ENCODE assay signal across 1 cellular context in genomic region chr10:103231047-103231551, GRCh38.
A peak's percentile ranks its signal among the peaks of the same experiment; 100 is the strongest.
TF ChIP-seq lines count a peak whose summit lies in the region.

No MANE protein-coding gene starts in this region.

TF ChIP-seq in HepG2, 621 proteins besides CTCF, POLR2A, EP300 and RAD21 (continued from another document and continues in another):
- TF ChIP-seq HMGXB3 (CRISPR knock-in tag; IDR thresholded peaks at IDR 0.05; ENCODE audit: borderline replicate concordance) (no peak), HOXA3 (CRISPR knock-in tag; IDR thresholded peaks at IDR 0.05) (no peak), TBX3 (IDR thresholded peaks at IDR 0.05; ENCODE audit: borderline replicate concordance) (no peak), ZBTB44 (CRISPR knock-in tag; IDR thresholded peaks at IDR 0.05) (no peak), TEAD3 (CRISPR knock-in tag; optimal IDR thresholded peaks at IDR 0.05; ENCODE audit: borderline replicate concordance) (peak; percentile 99), SP1 (IDR thresholded peaks at IDR 0.05) (no peak), SP1 (CRISPR knock-in tag; IDR thresholded peaks at IDR 0.05) (no peak), ZNF253 (CRISPR knock-in tag; IDR thresholded peaks at IDR 0.05; ENCODE audit: borderline replicate concordance) (no peak), CHCHD3 (CRISPR knock-in tag; IDR thresholded peaks at IDR 0.05) (no peak), ZMAT5 (CRISPR knock-in tag; IDR thresholded peaks at IDR 0.05; ENCODE audit: borderline replicate concordance, low read depth) (no peak), FOSL1 (CRISPR knock-in tag; IDR thresholded peaks at IDR 0.05; ENCODE audit: borderline replicate concordance) (no peak), CENPBD1 (CRISPR knock-in tag; IDR thresholded peaks at IDR 0.05; ENCODE audit: borderline replicate concordance, low read depth) (no peak), CSRNP2 (CRISPR knock-in tag; conservative IDR thresholded peaks at IDR 0.05; ENCODE audit: low read depth) (no peak), ZNF619 (CRISPR knock-in tag; IDR thresholded peaks at IDR 0.05) (no peak), KAT8 (CRISPR knock-in tag; IDR thresholded peaks at IDR 0.05) (0 out of 2 replicates have a peak, but pooled peaks have one; percentile 16), ZNF567 (CRISPR knock-in tag; IDR thresholded peaks at IDR 0.05; ENCODE audit: borderline replicate concordance) (no peak), ZBTB46 (CRISPR knock-in tag; IDR thresholded peaks at IDR 0.05; ENCODE audit: borderline replicate concordance) (no peak), SIX1 (CRISPR knock-in tag; IDR thresholded peaks at IDR 0.05; ENCODE audit: borderline replicate concordance) (peak; percentile 64; the same call in 1 of the 2 replicates), ZNF263 (CRISPR knock-in tag; IDR thresholded peaks at IDR 0.05) (no peak), ZNF598 (CRISPR knock-in tag; IDR thresholded peaks at IDR 0.05; ENCODE audit: borderline replicate concordance) (no peak), GPN1 (CRISPR knock-in tag; IDR thresholded peaks at IDR 0.05; ENCODE audit: borderline replicate concordance) (no peak), NR1H2 (CRISPR knock-in tag; IDR thresholded peaks at IDR 0.05; ENCODE audit: borderline replicate concordance, low read depth) (no peak), FOXA3 (CRISPR knock-in tag; IDR thresholded peaks at IDR 0.05) (peak; percentile 70), ZNF549 (CRISPR knock-in tag; IDR thresholded peaks at IDR 0.05) (no peak), PPARG (CRISPR knock-in tag; conservative IDR thresholded peaks at IDR 0.05) (0 out of 2 replicates have a peak, but pooled peaks have one; percentile 62), RFX3 (CRISPR knock-in tag; IDR thresholded peaks at IDR 0.05) (no peak), HOXA9 (CRISPR knock-in tag; IDR thresholded peaks at IDR 0.05; ENCODE audit: borderline replicate concordance) (no peak), HOXA7 (CRISPR knock-in tag; IDR thresholded peaks at IDR 0.05) (no peak), ZNF407 (CRISPR knock-in tag; IDR thresholded peaks at IDR 0.05; ENCODE audit: not compliant biosample characterization) (no peak), GRHL1 (CRISPR knock-in tag; conservative IDR thresholded peaks at IDR 0.05) (no peak), NFYB (CRISPR knock-in tag; IDR thresholded peaks at IDR 0.05) (no peak), NCOA2 (CRISPR knock-in tag; IDR thresholded peaks at IDR 0.05) (peak; percentile 86), KMT2A (CRISPR knock-in tag; IDR thresholded peaks at IDR 0.05) (no peak), ZSCAN12 (CRISPR knock-in tag; IDR thresholded peaks at IDR 0.05) (no peak), ZNF274 (CRISPR knock-in tag; IDR thresholded peaks at IDR 0.05) (no peak), HNF4G (IDR thresholded peaks at IDR 0.05; ENCODE audit: borderline replicate concordance, low read depth, low read length) (peak; percentile 48; the same call in 1 of the 2 replicates), HNF4G (CRISPR knock-in tag; IDR thresholded peaks at IDR 0.05; ENCODE audit: borderline replicate concordance, low read depth) (no peak), ZNF784 (CRISPR knock-in tag; IDR thresholded peaks at IDR 0.05; ENCODE audit: borderline replicate concordance) (no peak), ETV5 (CRISPR knock-in tag; IDR thresholded peaks at IDR 0.05; ENCODE audit: borderline replicate concordance) (peak; percentile 73; the same call in 1 of the 2 replicates), WIZ (CRISPR knock-in tag; IDR thresholded peaks at IDR 0.05) (no peak), HOXD1 (CRISPR knock-in tag; IDR thresholded peaks at IDR 0.05) (no peak), ZNF337 (CRISPR knock-in tag; IDR thresholded peaks at IDR 0.05; ENCODE audit: borderline replicate concordance, low read depth) (no peak)
